1 cellular context compared by ENCODE assay signal in the genomic region with DNA sequence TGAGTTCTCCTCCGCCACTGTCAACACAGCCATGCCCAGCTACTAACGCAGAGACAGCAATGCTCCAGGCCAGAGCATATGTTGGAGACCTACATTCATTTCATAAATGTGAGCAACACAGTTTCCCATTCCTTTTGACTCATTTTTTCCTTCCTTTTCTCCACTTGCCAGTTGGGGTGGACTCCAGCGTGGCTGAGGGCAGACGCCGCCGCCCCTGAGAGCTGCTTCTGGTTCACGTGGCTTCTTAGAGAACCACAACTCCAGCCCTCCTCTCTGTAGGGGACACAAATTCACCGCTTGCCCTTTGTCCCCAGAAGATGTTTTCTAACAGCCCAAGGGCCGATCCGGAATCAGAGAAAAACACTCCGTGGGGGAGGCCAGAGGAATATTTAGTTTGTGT.
TF ChIP-seq lines count a peak whose summit lies in the region.

No MANE protein-coding gene starts in this region.

TF ChIP-seq in IMR-90, 13 proteins besides CTCF, POLR2A, EP300 and RAD21 (continued from another document):
- TF ChIP-seq, protein P1, sequence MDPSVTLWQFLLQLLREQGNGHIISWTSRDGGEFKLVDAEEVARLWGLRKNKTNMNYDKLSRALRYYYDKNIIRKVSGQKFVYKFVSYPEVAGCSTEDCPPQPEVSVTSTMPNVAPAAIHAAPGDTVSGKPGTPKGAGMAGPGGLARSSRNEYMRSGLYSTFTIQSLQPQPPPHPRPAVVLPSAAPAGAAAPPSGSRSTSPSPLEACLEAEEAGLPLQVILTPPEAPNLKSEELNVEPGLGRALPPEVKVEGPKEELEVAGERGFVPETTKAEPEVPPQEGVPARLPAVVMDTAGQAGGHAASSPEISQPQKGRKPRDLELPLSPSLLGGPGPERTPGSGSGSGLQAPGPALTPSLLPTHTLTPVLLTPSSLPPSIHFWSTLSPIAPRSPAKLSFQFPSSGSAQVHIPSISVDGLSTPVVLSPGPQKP (IDR thresholded peaks at IDR 0.05; ENCODE audit: borderline replicate concordance, low read depth, low read length), result no peak
- no peak for TF ChIP-seq NFE2L2 (IDR thresholded peaks at IDR 0.05; ENCODE audit: low read depth, low read length)
- TF ChIP-seq SMC3 (IDR thresholded peaks at IDR 0.05; ENCODE audit: low read depth, low read length), result no peak
- no peak for TF ChIP-seq RCOR1 (IDR thresholded peaks at IDR 0.05; ENCODE audit: insufficient replicate concordance, low read length)
